In genomic region chr18:54783100-54783499, GRCh38 we compare ENCODE assay signal across 18 cellular contexts.
"Had no signal": no experiment of that assay in that cellular context is flagged by ENCODE, and none has a peak within 500 bp of the region (broad histone marks: within the 10 kb centered on the region; RNA-seq: fewer than 3 reads in every experiment).

No MANE protein-coding gene starts in this region.

- H3K27ac ChIP-seq: left ventricle myocardium inferior, ovary, right atrium auricular region, right lobe of liver, tibial nerve, uterus had no signal

- H3K36me3 ChIP-seq: left ventricle myocardium inferior, ovary, right atrium auricular region, right lobe of liver, tibial nerve, uterus had no signal

- H3K9me3 ChIP-seq: left ventricle myocardium inferior, ovary, right atrium auricular region, right lobe of liver, tibial nerve, uterus had no signal

- H3K4me3 ChIP-seq: left ventricle myocardium inferior, lung, ovary, right atrium auricular region, right lobe of liver, smooth muscle cell, tibial nerve, uterus had no signal

- DNase-seq: islet precursor cell; left ventricle myocardium inferior; mesendoderm; naive B cell; ovary; right lobe of liver; stimulated activated CD4-positive, alpha-beta T cell treated with anti-CD3 and anti-CD28 coated beads, Interleukin-1b, Interleukin-23, amount 100 ng/mL, for 48 hours; stimulated activated CD4-positive, alpha-beta T cell treated with anti-CD3 and anti-CD28 coated beads, Interleukin-2, amount 100 ng/mL, for 48 hours; stimulated activated CD4-positive, alpha-beta T cell treated with anti-CD3 and anti-CD28 coated beads, Interleukin-4, amount 100 ng/mL, for 4 hours; stimulated activated CD8-positive, alpha-beta memory T cell treated with anti-CD3 and anti-CD28 coated beads, Interleukin-4, amount 100 ng/mL, for 48 hours; stimulated activated naive CD4-positive, alpha-beta T cell treated with Interleukin-2 at 50 U/mL for 16 hours; stimulated activated naive CD8-positive, alpha-beta T cell treated with anti-CD3 and anti-CD28 coated beads, Interleukin-15, amount 100 ng/mL, for 72 hours; substantia nigra; uterus had no signal

- H3K4me1 ChIP-seq: left ventricle myocardium inferior, right atrium auricular region, right lobe of liver, tibial nerve, uterus had no signal
